In genomic region chr11:313787-314547, GRCh38 we compare ENCODE assay signal across 8 cellular contexts. TPM values are rescaled to one million over a fixed set of nuclear protein-coding genes. Genes with fewer than 3 reads are reported as not detected.
A peak's percentile ranks its signal among the peaks of the same experiment; 100 is the strongest.
DNase-seq lines count a peak whose midpoint lies in the region; ATAC-seq, FAIRE-seq and TF ChIP-seq lines count a peak whose summit lies in the region.

IFITM1 (plus strand) TSS chr11:314040; CDS start chr11:314171, 131 bp downstream.

- peak; percentile 91 for DNase-seq in choroid plexus epithelial cell (ENCODE audit: low read depth)
- DNase-seq in HepG2 (ENCODE audit: low spot score): no peak
- peak in 1 of 2 donors; percentile 64 for DNase-seq in suprapubic skin (ENCODE audit: low spot score in 2 of 2)
- DNase-seq in SW 1271 (lab: John Stamatoyannopoulos, UW): no peak
- no peak for DNase-seq in nucleus accumbens (lab: John Stamatoyannopoulos, UW)

- BruUV-seq in HepG2 (replicated peaks; lab: Mats Ljungman, UMichigan): no TSS peak

- intact Hi-C loops in HepG2 (cut with micrococcal nuclease; ENCODE audit: unreplicated experiment): no loop called here

- H3K4me2 ChIP-seq in HepG2 (ENCODE audit: low read depth, low read length): peak within 1 kb of the TSS; percentile 69

- H3K27me3 ChIP-seq in HepG2 (ENCODE audit: control insufficient read depth in 1 of 2, insufficient read depth in 2 of 2, low read length in 2 of 2) (no peaks in the 10 kb centered on the region), suprapubic skin (no peaks in the 10 kb centered on the region)

- WGBS in HepG2 (ENCODE audit: low lambda C conversion rate): 51% methylated on average over 12 of the region's 18 CpGs
- 13% methylated on average over 14 of the region's 18 CpGs for WGBS in suprapubic skin

- no peaks in the 10 kb centered on the region for H4K20me1 ChIP-seq in HepG2 (ENCODE audit: insufficient read depth, low read length)

- H3K4me1 ChIP-seq in HepG2 (ENCODE audit: insufficient read depth, low read length): peaks cover 63% of the 10 kb centered on the region
- H3K4me1 ChIP-seq in suprapubic skin: peaks cover 52% of the 10 kb centered on the region

- H3K4me3 ChIP-seq in choroid plexus epithelial cell (ENCODE audit: low read depth, low read length) (peak within 1 kb of the TSS; percentile 76), HepG2 (replicated peaks in 1 of 3; ENCODE audit: insufficient read depth in 1 of 3, low read depth in 2 of 3, low read length in 3 of 3) (peak within 1 kb of the TSS; percentile 12 to 55 (median 44); a peak in 4 of 6 replicates), suprapubic skin (peak within 1 kb of the TSS; percentile 53)

- peak within 1 kb of the TSS; percentile 29; the same call in 1 of the 2 replicates for H3K9ac ChIP-seq in HepG2 (ENCODE audit: insufficient read depth, low read depth, low read length)

- H3K79me2 ChIP-seq in HepG2 (ENCODE audit: insufficient read depth, low read length): peaks cover 7% of the 10 kb centered on the region

- CTCF ChIA-PET in HepG2 (lab: Yijun Ruan, JAX; ENCODE audit: low intra/inter-chr PET ratio, low total read pairs): no interaction called here

- peak; percentile 53 for FAIRE-seq in TTC549 (lab: Jason Lieb, UNC)
- no peak for FAIRE-seq in HepG2 (lab: Jason Lieb, UNC)

- TF ChIP-seq RAD21 in HepG2 (CRISPR knock-in tag; IDR thresholded peaks at IDR 0.05): no peak

- TF ChIP-seq EP300 in HepG2 (IDR thresholded peaks at IDR 0.05; ENCODE audit: low read depth in 2 of 2, low read length in 2 of 2) (no peak), HepG2 (CRISPR knock-in tag; IDR thresholded peaks at IDR 0.05; ENCODE audit: borderline replicate concordance) (no peak), suprapubic skin (IDR thresholded peaks at IDR 0.05) (no peak)

- H3K36me3 ChIP-seq in HepG2 (replicated peaks in 1 of 2; ENCODE audit: control insufficient read depth in 1 of 2, insufficient read depth in 2 of 2, low read length in 2 of 2) (no peaks in the 10 kb centered on the region), suprapubic skin (no peaks in the 10 kb centered on the region)

- POLR2A ChIA-PET in HepG2 (lab: Yijun Ruan, JAX): interaction anchor here (1.0 to 2.7 kb wide), 4 partner anchors 8 to 40 kb away, joined by 3 to 9 read pairs (median 7); no protein-coding TSS in a partner anchor

- H3K9me3 ChIP-seq in HepG2 (ENCODE audit: low read length) (no peaks in the 10 kb centered on the region), suprapubic skin (no peaks in the 10 kb centered on the region)

- in situ Hi-C loops in HepG2 (cut with HindIII; ENCODE audit: extremely low pct_ligation_motif_present, low pct_unique_long_range_greater_than_20kb): no loop called here

- TF ChIP-seq CTCF in choroid plexus epithelial cell (conservative IDR thresholded peaks at IDR 0.05; ENCODE audit: low read depth, low read length): no peak
- peak; percentile 31 for TF ChIP-seq CTCF in HepG2 (CRISPR knock-in tag; IDR thresholded peaks at IDR 0.05)
- TF ChIP-seq CTCF in suprapubic skin (IDR thresholded peaks at IDR 0.05): no peak

- TF ChIP-seq POLR2A in GM10847 (IDR thresholded peaks at IDR 0.05; ENCODE audit: extremely low read depth, insufficient read length): peak; percentile 83
- no peak for TF ChIP-seq POLR2A in HepG2 (IDR thresholded peaks at IDR 0.05; ENCODE audit: insufficient read depth in 1 of 2, low read depth in 2 of 2, low read length in 2 of 2)
- TF ChIP-seq POLR2A in suprapubic skin (IDR thresholded peaks at IDR 0.05): peak; percentile 20 to 28

- no peak within 1 kb of the TSS for H3K27ac ChIP-seq in HepG2 (ENCODE audit: extremely low read length, insufficient read depth, low read length)
- peak within 1 kb of the TSS; percentile 82 for H3K27ac ChIP-seq in suprapubic skin

- ATAC-seq in HG02852 (IDR thresholded peaks at IDR 0.05; ENCODE audit: unreplicated experiment) (peak; percentile 35), HepG2 (peak; percentile 9)

- no peak within 1 kb of the TSS for H2AFZ ChIP-seq in HepG2 (ENCODE audit: low read length)

TF ChIP-seq in HepG2, 621 proteins besides CTCF, POLR2A, EP300 and RAD21 (continues in another document):
- TF ChIP-seq ATF1 (CRISPR knock-in tag; IDR thresholded peaks at IDR 0.05): no peak
- no peak for TF ChIP-seq SRSF1 (optimal IDR thresholded peaks at IDR 0.05; ENCODE audit: low read depth, low read length)
- TF ChIP-seq SMAD3 (CRISPR knock-in tag; IDR thresholded peaks at IDR 0.05): no peak
- no peak for TF ChIP-seq PHF5A (CRISPR knock-in tag; IDR thresholded peaks at IDR 0.05; ENCODE audit: low read depth, unreplicated experiment)
- peak; percentile 18; the same call in 1 of the 2 replicates for TF ChIP-seq GABPB1 (CRISPR knock-in tag; IDR thresholded peaks at IDR 0.05)
- TF ChIP-seq ZNF260 (CRISPR knock-in tag; IDR thresholded peaks at IDR 0.05; ENCODE audit: borderline replicate concordance, low read depth): no peak
- no peak for TF ChIP-seq DR1 (CRISPR knock-in tag; IDR thresholded peaks at IDR 0.05)
- TF ChIP-seq TRIM24 (CRISPR knock-in tag; IDR thresholded peaks at IDR 0.05): no peak
- TF ChIP-seq ZNF574 (CRISPR knock-in tag; IDR thresholded peaks at IDR 0.05): no peak
- TF ChIP-seq SMC3 (IDR thresholded peaks at IDR 0.05; ENCODE audit: low read length): no peak
- no peak for TF ChIP-seq ZNF496 (CRISPR knock-in tag; IDR thresholded peaks at IDR 0.05; ENCODE audit: insufficient replicate concordance)
- no peak for TF ChIP-seq ZNF543 (CRISPR knock-in tag; IDR thresholded peaks at IDR 0.05)

RNA-seq across cellular contexts. Expression of gene IFITM1, which starts in this region (rescaled TPM):
- 0.38 TPM in 1 of 2 replicates, not detected in the other for total RNA-seq in HepG2 (2016; rRNA removed; fragmentation: Illumina TruSeq; extraction: Trizol)
- total RNA-seq in HepG2 (2016; cell fraction: cytosol; rRNA removed; fragmentation: Illumina TruSeq; extraction: Trizol; ENCODE audit: low read depth): not detected in 2 replicates
- total RNA-seq in HepG2 (2016; cell fraction: insoluble cytoplasmic fraction; rRNA removed; fragmentation: Illumina TruSeq; extraction: Trizol): 0.24 TPM in 1 of 2 replicates, not detected in the other
- 0.34 TPM in 1 of 2 replicates, not detected in the other for total RNA-seq in HepG2 (2016; cell fraction: membrane; rRNA removed; fragmentation: Illumina TruSeq; extraction: Trizol)
- total RNA-seq in HepG2 (2016; cell fraction: nucleus; rRNA removed; fragmentation: Illumina TruSeq; extraction: Trizol): not detected in 2 replicates
- polyA plus RNA-seq in HepG2 (2011; rRNA removed): 11.1 and 18.7 TPM in 2 replicates
- polyA plus RNA-seq in HepG2 (2011; cell fraction: cytosol; rRNA removed): 15.6 and 17.2 TPM in 2 replicates
- 4.5 and 6.7 TPM in 2 replicates for polyA plus RNA-seq in HepG2 (2011; cell fraction: nucleus; rRNA removed)
- polyA plus RNA-seq in HepG2 (2012): 5.0 and 18.1 TPM in 2 replicates
- 0.40 and 0.62 TPM in 2 replicates for polyA plus RNA-seq in HepG2 (2016; cell fraction: cytosol; fragmentation: Illumina TruSeq; extraction: Trizol; ENCODE audit: low read depth)
- not detected in 2 replicates for polyA plus RNA-seq in HepG2 (2016; cell fraction: insoluble cytoplasmic fraction; fragmentation: Illumina TruSeq; extraction: Trizol; ENCODE audit: low read depth)
- 0.41 TPM in 1 of 2 replicates, not detected in the other for polyA plus RNA-seq in HepG2 (2016; cell fraction: membrane; fragmentation: Illumina TruSeq; extraction: Trizol; ENCODE audit: low read depth)
- polyA plus RNA-seq in HepG2 (2016; cell fraction: nucleus; fragmentation: Illumina TruSeq; extraction: Trizol; ENCODE audit: insufficient read depth, low read depth): 0.85 and 1.3 TPM in 2 replicates
- polyA minus RNA-seq in HepG2 (2011; rRNA and poly(A)+ RNA removed; ENCODE audit: low replicate concordance): 15.4 and 536 TPM in 2 replicates
- 4.5 and 5.8 TPM in 2 replicates for polyA minus RNA-seq in HepG2 (2011; cell fraction: cytosol; rRNA and poly(A)+ RNA removed)
- polyA minus RNA-seq in HepG2 (2011; cell fraction: nucleus; rRNA and poly(A)+ RNA removed): 1.5 and 2.7 TPM in 2 replicates
- 100 to 1,000 TPM in 1 of 4 donors, 10 to 100 TPM in 3; 50.7 to 128 (median 67.6) TPM for total RNA-seq in suprapubic skin

Comparison
In these comparisons a context has a peak if more than half of its experiments do, and no peak if none do; other contexts are left out.
1. RNA of gene IFITM1 (total RNA-seq): 50.7 to 128 TPM in suprapubic skin; 0.24 to 0.38 TPM in HepG2; every median in the first group is over 10 times any median in the second.
2. POLR2A ChIP-seq: peak in GM10847 (single experiment) and suprapubic skin (2 of 2); none in HepG2 (0 of 2).
3. Peak in every context shown above with its lines, with median percentiles within 50 percentile points of each other: H3K4me3 ChIP-seq.